In genomic region chr9:29211681-29212589, GRCh38 we compare ENCODE assay signal across 7 cellular contexts. TPM values are rescaled to one million over a fixed set of nuclear protein-coding genes. Genes with fewer than 3 reads are reported as not detected.
DNase-seq lines count a peak whose midpoint lies in the region; ATAC-seq and TF ChIP-seq lines count a peak whose summit lies in the region.

No MANE protein-coding gene starts in this region.

- POLR2A ChIA-PET in activated B cell treated with CpG ODN at 0.5 μM for 24 hours (lab: Charles Lee): no interaction called here

- TF ChIP-seq EP300 in upper lobe of left lung (IDR thresholded peaks at IDR 0.05): no peak

- H3K27me3 ChIP-seq in upper lobe of left lung: peaks cover 0 to 35% (median 16%) of the 10 kb centered on the region in 4 donors

- peak; percentile 8 for DNase-seq in GOT3 (lab: John Stamatoyannopoulos, UW)
- DNase-seq in activated B cell treated with CpG ODN at 0.5 μM for 24 hours: no peak
- peak; percentile 7 for DNase-seq in fibroblast of the aortic adventitia (ENCODE audit: low read depth)
- DNase-seq in natural killer cell: peak; percentile 72
- peak; percentile 29 to 91 for DNase-seq in upper lobe of left lung

- H3K4me3 Mint-ChIP-seq in activated B cell treated with CpG ODN at 0.5 μM for 24 hours (no peak overlapping the region), natural killer cell (peak overlapping the region; percentile 92)

- CTCF ChIA-PET in activated B cell treated with CpG ODN at 0.5 μM for 24 hours (lab: Charles Lee): no interaction called here

- H3K4me1 ChIP-seq in upper lobe of left lung: peaks cover 12 to 37% (median 21%) of the 10 kb centered on the region in 4 donors

- 3 to 6% methylated on average over 21 to 49 of the region's 71 CpGs for WGBS in upper lobe of left lung, 2 donors

- peaks cover 47% of the 10 kb centered on the region for H3K27me3 Mint-ChIP-seq in activated B cell treated with CpG ODN at 0.5 μM for 24 hours
- H3K27me3 Mint-ChIP-seq in natural killer cell (ENCODE audit: low read depth in 2 of 2): peaks cover 6 to 20% of the 10 kb centered on the region in 2 donors

- TF ChIP-seq CTCF in GM12875 (IDR thresholded peaks at IDR 0.05; ENCODE audit: borderline replicate concordance, insufficient read depth, low read depth, low read length): peak; percentile 83
- TF ChIP-seq CTCF in LNCAP (IDR thresholded peaks at IDR 0.05): peak; percentile 37
- TF ChIP-seq CTCF in activated B cell treated with CpG ODN at 0.5 μM for 24 hours (IDR thresholded peaks at IDR 0.05): no peak
- TF ChIP-seq CTCF in fibroblast of the aortic adventitia (IDR thresholded peaks at IDR 0.05; ENCODE audit: insufficient read depth, low read length): peak; percentile 80
- TF ChIP-seq CTCF in natural killer cell (IDR thresholded peaks at IDR 0.05): peak; percentile 73
- TF ChIP-seq CTCF in upper lobe of left lung (IDR thresholded peaks at IDR 0.05): peak; percentile 47 to 82 (median 68)

- H3K36me3 Mint-ChIP-seq in activated B cell treated with CpG ODN at 0.5 μM for 24 hours (ENCODE audit: low read depth) (no peaks in the 10 kb centered on the region), natural killer cell (peaks cover 5% of the 10 kb centered on the region)

- intact Hi-C loops in activated B cell treated with CpG ODN at 0.5 μM for 24 hours (cut with micrococcal nuclease) (no loop called here), natural killer cell (cut with micrococcal nuclease) (loop anchor here (1.0 to 10.0 kb wide), 4 partner anchors 111 to 480 kb away; no protein-coding TSS in a partner anchor)

- H3K9me3 ChIP-seq in upper lobe of left lung: no peaks in the 10 kb centered on the region

- H3K9me3 Mint-ChIP-seq in activated B cell treated with CpG ODN at 0.5 μM for 24 hours (no peaks in the 10 kb centered on the region), natural killer cell (peaks cover 0 to 2% of the 10 kb centered on the region in 2 donors)

- ATAC-seq in activated B cell treated with CpG ODN at 0.5 μM for 24 hours (ENCODE audit: low read depth) (peak; percentile 54), natural killer cell (peak; percentile 90 to 92 (median 90)), upper lobe of left lung (ENCODE audit: low FRiP score in 2 of 2) (peak; percentile 62 to 90)

- H3K27ac ChIP-seq in upper lobe of left lung: no peak overlapping the region

- H3K4me3 ChIP-seq in GM12875 (ENCODE audit: low read depth, low read length): no peak overlapping the region
- peak overlapping the region; percentile 45 for H3K4me3 ChIP-seq in fibroblast of the aortic adventitia (ENCODE audit: low read depth, low read length)
- peak overlapping the region in 3 of 4 donors; percentile 26 to 45 (median 35) for H3K4me3 ChIP-seq in upper lobe of left lung

- no peak overlapping the region for H3K27ac Mint-ChIP-seq in activated B cell treated with CpG ODN at 0.5 μM for 24 hours
- peak overlapping the region; percentile 39 to 90 for H3K27ac Mint-ChIP-seq in natural killer cell

- H3K4me1 Mint-ChIP-seq in activated B cell treated with CpG ODN at 0.5 μM for 24 hours: peaks cover 12% of the 10 kb centered on the region
- peaks cover 16 to 44% of the 10 kb centered on the region in 2 donors for H3K4me1 Mint-ChIP-seq in natural killer cell

- no peaks in the 10 kb centered on the region for H3K36me3 ChIP-seq in upper lobe of left lung

- no peak for TF ChIP-seq POLR2A in upper lobe of left lung (IDR thresholded peaks at IDR 0.05)

RNA-seq across cellular contexts. Expression of gene LINGO2, which starts 1.5 kb away (rescaled TPM):
- total RNA-seq in activated B cell treated with CpG ODN at 0.5 μM for 24 hours (not detected in 2 replicates), fibroblast of the aortic adventitia (ENCODE audit: low replicate concordance) (not detected in 2 replicates), natural killer cell (10 to 100 TPM in 1 of 3 donors, 1 to 10 TPM in 2; 8.2 to 15.7 (median 9.1) TPM), upper lobe of left lung (not detected)
